Comparison of ENCODE assay signal across 8 cellular contexts in the genomic region with DNA sequence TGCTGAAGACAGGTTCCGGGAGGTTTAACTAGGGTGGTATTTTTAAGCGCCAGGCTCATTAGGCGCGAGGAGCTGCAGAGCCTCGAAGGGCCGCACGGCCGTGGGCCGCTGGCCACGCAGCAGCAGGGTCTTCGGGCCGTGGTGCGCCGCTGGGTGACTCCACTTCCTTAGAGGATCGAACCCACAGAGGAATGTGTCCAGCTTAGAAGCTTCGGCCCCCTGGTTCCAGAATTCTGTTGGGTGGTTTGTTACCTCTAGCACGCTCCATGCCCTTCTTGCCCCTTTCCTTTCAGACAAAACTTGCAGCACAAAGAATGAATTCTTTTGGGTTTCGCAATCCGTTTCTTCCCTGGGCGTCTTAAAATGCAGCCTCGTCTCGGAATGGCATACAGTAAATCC. TPM values are rescaled to one million over a fixed set of nuclear protein-coding genes. Genes with fewer than 3 reads are reported as not detected.
DNase-seq lines count a peak whose midpoint lies in the region; ATAC-seq, FAIRE-seq and TF ChIP-seq lines count a peak whose summit lies in the region.

No MANE protein-coding gene starts in this region.

- TSS peak; percentile 97 for BruUV-seq in A673 (replicated peaks; lab: Mats Ljungman, UMichigan)

- POLR2A ChIA-PET in A673 (lab: Charles Lee; ENCODE audit: low non-redundant PET) = interaction anchor here (0.7 to 0.9 kb wide), 2 partner anchors 52 to 53 kb away, joined by 3 to 8 read pairs; no protein-coding TSS in a partner anchor

- H3K36me3 ChIP-seq in A673 (ENCODE audit: insufficient read depth, low read length, poor library complexity, severe bottlenecking) (peaks cover 23% of the 10 kb centered on the region), mucosa of stomach (ENCODE audit: control insufficient read depth, insufficient read depth, low read length) (peaks cover 4% of the 10 kb centered on the region), uterus (no peaks in the 10 kb centered on the region)

- peak overlapping the region; percentile 90 for H3K9ac ChIP-seq in mucosa of stomach (ENCODE audit: low read length)

- no peaks in the 10 kb centered on the region for H3K9me3 ChIP-seq in A673 (ENCODE audit: low read depth, low read length, poor library complexity, severe bottlenecking)
- H3K9me3 ChIP-seq in mucosa of stomach (ENCODE audit: control insufficient read depth, low read length) = no peaks in the 10 kb centered on the region
- H3K9me3 ChIP-seq in uterus = no peaks in the 10 kb centered on the region

- intact Hi-C loops in A673 (cut with micrococcal nuclease; ENCODE audit: unreplicated experiment) = loop anchor here (2.0 to 5.0 kb wide), 2 partner anchors 102 to 119 kb away; no protein-coding TSS in a partner anchor
- intact Hi-C loops in uterus (cut with DNase I; ENCODE audit: low total_unique reads) = loop anchor here (10.0 kb wide), 2 partner anchors 55 to 135 kb away; a partner anchor contains a TSS

- peak overlapping the region; percentile 93 for H3K4me3 ChIP-seq in A673 (ENCODE audit: low read depth, low read length, poor library complexity, severe bottlenecking)
- H3K4me3 ChIP-seq in mucosa of stomach (ENCODE audit: low read length) = peak overlapping the region; percentile 91
- H3K4me3 ChIP-seq in uterus = peak overlapping the region; percentile 62 to 98

- TF ChIP-seq POLR2A in uterus (IDR thresholded peaks at IDR 0.05) = no peak

- no peak for TF ChIP-seq CTCF in A673 (conservative IDR thresholded peaks at IDR 0.05; ENCODE audit: low read depth, low read length)
- TF ChIP-seq CTCF in uterus (IDR thresholded peaks at IDR 0.05) = no peak

- DNase-seq in A673 (ENCODE audit: low spot score) (peak; percentile 72), RPMI7951 (ENCODE audit: low read depth) (peak; percentile 52), epithelial cell of prostate (ENCODE audit: low read depth, low spot score) (no peak), uterus (peak; percentile 44 to 48), RCC 7860 (ENCODE audit: low spot score) (no peak)
- DNase-seq in stimulated activated CD4-positive, alpha-beta T cell treated with anti-CD3 and anti-CD28 coated beads, Interleukin-4, amount 100 ng/mL, for 24 hours = no peak

- H3K4me1 ChIP-seq in A673 (ENCODE audit: insufficient read depth, low read length, poor library complexity, severe bottlenecking) = peaks cover 22% of the 10 kb centered on the region
- peaks cover 18% of the 10 kb centered on the region for H3K4me1 ChIP-seq in mucosa of stomach (ENCODE audit: control insufficient read depth, insufficient read depth, low read length)
- peaks cover 0 to 8% of the 10 kb centered on the region in 2 donors for H3K4me1 ChIP-seq in uterus

- H3K27ac ChIP-seq in A673 (ENCODE audit: low read depth, low read length, poor library complexity, severe bottlenecking) (peak overlapping the region; percentile 89), epithelial cell of prostate (peak overlapping the region; percentile 94), uterus (peak overlapping the region; percentile 95 to 98)

- H3K27me3 ChIP-seq in A673 (replicated peaks; ENCODE audit: insufficient read depth, low read depth, low read length, poor library complexity) = no peaks in the 10 kb centered on the region
- H3K27me3 ChIP-seq in mucosa of stomach (ENCODE audit: control insufficient read depth, insufficient read depth, low read length) = no peaks in the 10 kb centered on the region
- H3K27me3 ChIP-seq in uterus = no peaks in the 10 kb centered on the region

- no peak for FAIRE-seq in RCC 7860 (lab: Jason Lieb, UNC)

- ATAC-seq in GM18867 (IDR thresholded peaks at IDR 0.05; ENCODE audit: unreplicated experiment) = peak; percentile 21

- CTCF ChIA-PET in A673 (lab: Charles Lee) = interaction anchor here (0.7 kb wide), 1 partner anchor 1106 kb away, joined by 4 read pairs; no protein-coding TSS in a partner anchor

RNA-seq across cellular contexts. Expression of a gene that starts 0.8 kb away (rescaled TPM):
- 65.2 and 78.9 TPM in 2 replicates for total RNA-seq in A673 (2021)
- 23.9 and 39.5 TPM in 2 replicates for total RNA-seq in RPMI7951 (2014; rRNA removed; shearing (Covaris generic))
- total RNA-seq in uterus = 10 to 100 TPM in 2 of 4 donors, 1 to 10 TPM in 2; 3.5 to 43.0 (median 17.3) TPM

RNA-seq across cellular contexts. Expression of a gene that starts 44.0 kb away (rescaled TPM):
- not detected in 2 replicates for total RNA-seq in A673 (2021)
- not detected in 2 replicates for total RNA-seq in RPMI7951 (2014; rRNA removed; shearing (Covaris generic))
- total RNA-seq in uterus = not detected

RNA-seq across cellular contexts. Expression of a gene that starts 54.0 kb away (rescaled TPM):
- total RNA-seq in A673 (2021) (40.7 and 43.2 TPM in 2 replicates), uterus (10 to 100 TPM; 27.4 to 51.0 (median 41.9) TPM)
- 20.4 and 20.8 TPM in 2 replicates for total RNA-seq in RPMI7951 (2014; rRNA removed; shearing (Covaris generic))

Comparison
In these comparisons a context has a peak if more than half of its experiments do, and no peak if none do; other contexts are left out.
1. DNase-seq: peak in A673 (single experiment), RPMI7951 (single experiment) and uterus (2 of 2); none in epithelial cell of prostate (single experiment), stimulated activated CD4-positive, alpha-beta T cell treated with anti-CD3 and anti-CD28 coated beads, Interleukin-4, amount 100 ng/mL, for 24 hours (single experiment) and RCC 7860 (single experiment).
2. Peak in every context shown above with its lines, with median percentiles within 50 percentile points of each other: H3K27ac ChIP-seq and H3K4me3 ChIP-seq.